27 cellular contexts compared by ENCODE assay signal in genomic region chr14:49886523-49886922, GRCh38.
DNase-seq lines count a peak whose midpoint lies in the region; ATAC-seq, FAIRE-seq and TF ChIP-seq lines count a peak whose summit lies in the region.
"Had no signal": no experiment of that assay in that cellular context is flagged by ENCODE, and none has a peak within 500 bp of the region (broad histone marks: within the 10 kb centered on the region; RNA-seq: fewer than 3 reads in every experiment).

No MANE protein-coding gene starts in this region.

- peak overlapping the region; percentile 41 for H3K27ac Mint-ChIP-seq in T-helper 1 cell treated with Interleukin-12 subunit alpha and Interleukin-12 subunit beta and Interleukin-4 antibody, amounts not matched to agents 30 μg/mL and 1 μg/mL, for 36 hours
- H3K27ac Mint-ChIP-seq in memory B cell: peak overlapping the region; percentile 65

- H3K27ac ChIP-seq in VCaP: peak overlapping the region; percentile 99
- H3K27ac ChIP-seq: 22Rv1, ascending aorta, foreskin keratinocyte, KMS-11, lower lobe of right lung, SJSA1, suprapubic skin, uterus had no signal

- peak; percentile 65 for ATAC-seq in memory B cell (ENCODE audit: low read depth)
- no peak for ATAC-seq in GM19035 (IDR thresholded peaks at IDR 0.05; ENCODE audit: unreplicated experiment)
- ATAC-seq: foreskin keratinocyte, lower lobe of right lung had no signal

- peaks cover 3% of the 10 kb centered on the region for H3K36me3 Mint-ChIP-seq in T-helper 1 cell treated with Interleukin-12 subunit alpha and Interleukin-12 subunit beta and Interleukin-4 antibody, amounts not matched to agents 30 μg/mL and 1 μg/mL, for 36 hours (ENCODE audit: low read depth)
- no peaks in the 10 kb centered on the region for H3K36me3 Mint-ChIP-seq in memory B cell

- DNase-seq in T-helper 1 cell (no peak), GM18507 (ENCODE audit: extremely low spot score, insufficient read length, low read depth) (no peak), memory B cell (ENCODE audit: low spot score in 2 of 2) (no peak), AG20443 (ENCODE audit: low spot score) (no peak), HUDEP-2 (lab: John Stamatoyannopoulos, UW; ENCODE audit: unreplicated experiment in 76 of 76) (no peak)
- DNase-seq: activated CD4-positive, CD25-positive, alpha-beta regulatory T cell; activated gamma-delta T cell treated with Interleukin-2 at 50 U/mL for 16 hours; erythroblast; foreskin keratinocyte; hypothalamus; lower lobe of right lung; MV-4-11; NCI-H2029; NCI-H345; nucleus accumbens; Peyer's patch; retina; uterus had no signal

- no peak for TF ChIP-seq CTCF in VCaP (conservative IDR thresholded peaks at IDR 0.05)

- H3K27me3 Mint-ChIP-seq in T-helper 1 cell treated with Interleukin-12 subunit alpha and Interleukin-12 subunit beta and Interleukin-4 antibody, amounts not matched to agents 30 μg/mL and 1 μg/mL, for 36 hours (ENCODE audit: low read depth): no peaks in the 10 kb centered on the region
- H3K27me3 Mint-ChIP-seq in memory B cell: no peaks in the 10 kb centered on the region

- H3K9me3 Mint-ChIP-seq in T-helper 1 cell treated with Interleukin-12 subunit alpha and Interleukin-12 subunit beta and Interleukin-4 antibody, amounts not matched to agents 30 μg/mL and 1 μg/mL, for 36 hours: no peaks in the 10 kb centered on the region
- H3K9me3 Mint-ChIP-seq in memory B cell: no peaks in the 10 kb centered on the region

- H3K4me1 Mint-ChIP-seq in T-helper 1 cell treated with Interleukin-12 subunit alpha and Interleukin-12 subunit beta and Interleukin-4 antibody, amounts not matched to agents 30 μg/mL and 1 μg/mL, for 36 hours (ENCODE audit: low read depth): peaks cover 12% of the 10 kb centered on the region
- H3K4me1 Mint-ChIP-seq in memory B cell: peaks cover 2% of the 10 kb centered on the region

- FAIRE-seq in GM18507 (lab: Jason Lieb, UNC): peak; percentile 81
- FAIRE-seq: keratinocyte had no signal

- H3K4me3 Mint-ChIP-seq in T-helper 1 cell treated with Interleukin-12 subunit alpha and Interleukin-12 subunit beta and Interleukin-4 antibody, amounts not matched to agents 30 μg/mL and 1 μg/mL, for 36 hours: no peak overlapping the region
- peak overlapping the region; percentile 37 for H3K4me3 Mint-ChIP-seq in memory B cell
